Comparison of ENCODE assay signal across 8 cellular contexts in the genomic region with DNA sequence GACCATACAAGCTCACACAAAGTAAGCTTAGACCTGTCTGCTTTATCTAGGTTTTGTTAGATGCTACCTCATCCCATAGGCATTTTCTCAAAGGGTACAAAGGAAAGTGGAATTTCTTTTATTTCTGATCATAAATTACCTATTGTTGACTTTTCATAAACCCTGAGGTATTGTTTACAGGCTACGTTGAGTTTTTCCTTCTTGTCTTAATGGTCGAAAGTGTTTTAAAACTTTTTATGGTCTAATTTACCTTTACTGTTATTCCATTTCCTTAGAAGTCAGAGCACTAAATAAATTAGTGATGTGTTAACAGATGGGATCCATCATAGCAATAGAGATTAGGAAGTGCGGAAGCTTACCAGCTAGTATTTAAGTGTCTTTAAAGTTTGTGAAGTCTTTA.
"Had no signal": no experiment of that assay in that cellular context is flagged by ENCODE, and none has a peak within 500 bp of the region (broad histone marks: within the 10 kb centered on the region; RNA-seq: fewer than 3 reads in every experiment).

No MANE protein-coding gene starts in this region.

- ATAC-seq: GM23338, HCT116 had no signal

- DNase-seq: GM23248, GOT3, H7, H9, HCEC 1CT, HFFc6 had no signal
